ENCODE assay signal across 1 cellular context in the genomic region with DNA sequence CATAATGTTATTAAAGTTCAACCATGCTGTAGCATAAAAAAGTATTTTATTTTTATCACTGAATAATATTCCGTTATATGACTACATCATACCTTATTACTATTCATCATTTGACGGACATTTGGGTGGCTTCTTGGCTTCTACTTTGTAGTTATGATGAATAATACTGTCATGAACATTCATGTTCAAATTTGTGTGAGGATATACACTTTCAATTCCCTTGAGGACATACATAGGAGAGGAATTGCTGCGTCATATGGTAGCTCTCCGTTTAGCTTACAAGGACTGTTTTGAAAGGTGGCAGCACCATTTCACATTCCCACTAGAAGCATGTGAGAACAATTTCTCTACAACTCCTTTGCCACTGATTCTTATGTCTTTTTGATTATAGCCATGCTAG.
TF ChIP-seq lines count a peak whose summit lies in the region.

No MANE protein-coding gene starts in this region.

TF ChIP-seq in K562, 482 proteins besides CTCF, POLR2A, EP300 and RAD21:
- TF ChIP-seq, protein P1, sequence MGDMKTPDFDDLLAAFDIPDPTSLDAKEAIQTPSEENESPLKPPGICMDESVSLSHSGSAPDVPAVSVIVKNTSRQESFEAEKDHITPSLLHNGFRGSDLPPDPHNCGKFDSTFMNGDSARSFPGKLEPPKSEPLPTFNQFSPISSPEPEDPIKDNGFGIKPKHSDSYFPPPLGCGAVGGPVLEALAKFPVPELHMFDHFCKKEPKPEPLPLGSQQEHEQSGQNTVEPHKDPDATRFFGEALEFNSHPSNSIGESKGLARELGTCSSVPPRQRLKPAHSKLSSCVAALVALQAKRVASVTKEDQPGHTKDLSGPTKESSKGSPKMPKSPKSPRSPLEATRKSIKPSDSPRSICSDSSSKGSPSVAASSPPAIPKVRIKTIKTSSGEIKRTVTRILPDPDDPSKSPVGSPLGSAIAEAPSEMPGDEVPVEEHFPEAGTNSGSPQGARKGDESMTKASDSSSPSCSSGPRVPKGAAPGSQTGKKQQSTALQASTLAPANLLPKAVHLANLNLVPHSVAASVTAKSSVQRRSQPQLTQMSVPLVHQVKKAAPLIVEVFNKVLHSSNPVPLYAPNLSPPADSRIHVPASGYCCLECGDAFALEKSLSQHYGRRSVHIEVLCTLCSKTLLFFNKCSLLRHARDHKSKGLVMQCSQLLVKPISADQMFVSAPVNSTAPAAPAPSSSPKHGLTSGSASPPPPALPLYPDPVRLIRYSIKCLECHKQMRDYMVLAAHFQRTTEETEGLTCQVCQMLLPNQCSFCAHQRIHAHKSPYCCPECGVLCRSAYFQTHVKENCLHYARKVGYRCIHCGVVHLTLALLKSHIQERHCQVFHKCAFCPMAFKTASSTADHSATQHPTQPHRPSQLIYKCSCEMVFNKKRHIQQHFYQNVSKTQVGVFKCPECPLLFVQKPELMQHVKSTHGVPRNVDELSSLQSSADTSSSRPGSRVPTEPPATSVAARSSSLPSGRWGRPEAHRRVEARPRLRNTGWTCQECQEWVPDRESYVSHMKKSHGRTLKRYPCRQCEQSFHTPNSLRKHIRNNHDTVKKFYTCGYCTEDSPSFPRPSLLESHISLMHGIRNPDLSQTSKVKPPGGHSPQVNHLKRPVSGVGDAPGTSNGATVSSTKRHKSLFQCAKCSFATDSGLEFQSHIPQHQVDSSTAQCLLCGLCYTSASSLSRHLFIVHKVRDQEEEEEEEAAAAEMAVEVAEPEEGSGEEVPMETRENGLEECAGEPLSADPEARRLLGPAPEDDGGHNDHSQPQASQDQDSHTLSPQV (IDR thresholded peaks at IDR 0.05): no peak
- TF ChIP-seq THRAP3 (IDR thresholded peaks at IDR 0.05; ENCODE audit: borderline replicate concordance) (no peak), MCM2 (IDR thresholded peaks at IDR 0.05; ENCODE audit: low read depth) (no peak), NFE2L1 (tag; IDR thresholded peaks at IDR 0.05; ENCODE audit: borderline replicate concordance, low read depth) (peak; percentile 27; the same call in 1 of the 2 replicates), RBM34 (IDR thresholded peaks at IDR 0.05; ENCODE audit: borderline replicate concordance, insufficient read depth, low read length) (no peak), SAP30 (IDR thresholded peaks at IDR 0.05; ENCODE audit: borderline replicate concordance, insufficient read depth, low read depth, low read length, poor library complexity, severe bottlenecking) (no peak), SMARCB1 (IDR thresholded peaks at IDR 0.05; ENCODE audit: insufficient read length, low read depth) (no peak), MXI1 (IDR thresholded peaks at IDR 0.05; ENCODE audit: low read depth, low read length) (no peak), SMC3 (conservative IDR thresholded peaks at IDR 0.05; ENCODE audit: insufficient read depth, low read depth, low read length) (no peak), ZNF436 (CRISPR knock-in tag; IDR thresholded peaks at IDR 0.05) (no peak), DNMT1 (IDR thresholded peaks at IDR 0.05) (no peak), ZNF146 (CRISPR knock-in tag; IDR thresholded peaks at IDR 0.05; ENCODE audit: unreplicated experiment) (no peak), ZNF263 (CRISPR knock-in tag; IDR thresholded peaks at IDR 0.05; ENCODE audit: borderline replicate concordance) (no peak), ELF1 (tag; IDR thresholded peaks at IDR 0.05) (no peak), DDX20 (tag; IDR thresholded peaks at IDR 0.05; ENCODE audit: low read depth) (no peak), KLF16 (IDR thresholded peaks at IDR 0.05) (no peak), KDM5B (IDR thresholded peaks at IDR 0.05; ENCODE audit: insufficient replicate concordance, low read depth, low read length) (no peak), ZNF584 (CRISPR knock-in tag; IDR thresholded peaks at IDR 0.05; ENCODE audit: low read depth) (no peak), NFE2 (IDR thresholded peaks at IDR 0.05; ENCODE audit: low read depth) (0 out of 2 replicates have a peak, but pooled peaks have one; percentile 7), ZNF41 (CRISPR knock-in tag; conservative IDR thresholded peaks at IDR 0.05) (no peak), ATF1 (CRISPR knock-in tag; IDR thresholded peaks at IDR 0.05) (peak; percentile 14; the same call in 1 of the 2 replicates), ATF1 (tag; IDR thresholded peaks at IDR 0.05) (no peak)
- TF ChIP-seq, protein P2, sequence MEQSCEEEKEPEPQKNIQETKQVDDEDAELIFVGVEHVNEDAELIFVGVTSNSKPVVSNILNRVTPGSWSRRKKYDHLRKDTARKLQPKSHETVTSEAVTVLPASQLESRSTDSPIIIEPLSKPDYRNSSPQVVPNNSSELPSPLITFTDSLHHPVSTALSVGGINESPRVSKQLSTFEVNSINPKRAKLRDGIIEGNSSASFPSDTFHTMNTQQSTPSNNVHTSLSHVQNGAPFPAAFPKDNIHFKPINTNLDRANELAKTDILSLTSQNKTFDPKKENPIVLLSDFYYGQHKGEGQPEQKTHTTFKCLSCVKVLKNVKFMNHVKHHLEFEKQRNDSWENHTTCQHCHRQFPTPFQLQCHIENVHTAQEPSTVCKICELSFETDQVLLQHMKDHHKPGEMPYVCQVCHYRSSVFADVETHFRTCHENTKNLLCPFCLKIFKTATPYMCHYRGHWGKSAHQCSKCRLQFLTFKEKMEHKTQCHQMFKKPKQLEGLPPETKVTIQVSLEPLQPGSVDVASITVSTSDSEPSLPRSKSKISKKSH (CRISPR knock-in tag; IDR thresholded peaks at IDR 0.05): no peak
- TF ChIP-seq, protein P3, sequence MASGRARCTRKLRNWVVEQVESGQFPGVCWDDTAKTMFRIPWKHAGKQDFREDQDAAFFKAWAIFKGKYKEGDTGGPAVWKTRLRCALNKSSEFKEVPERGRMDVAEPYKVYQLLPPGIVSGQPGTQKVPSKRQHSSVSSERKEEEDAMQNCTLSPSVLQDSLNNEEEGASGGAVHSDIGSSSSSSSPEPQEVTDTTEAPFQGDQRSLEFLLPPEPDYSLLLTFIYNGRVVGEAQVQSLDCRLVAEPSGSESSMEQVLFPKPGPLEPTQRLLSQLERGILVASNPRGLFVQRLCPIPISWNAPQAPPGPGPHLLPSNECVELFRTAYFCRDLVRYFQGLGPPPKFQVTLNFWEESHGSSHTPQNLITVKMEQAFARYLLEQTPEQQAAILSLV (tag; IDR thresholded peaks at IDR 0.05): no peak
- TF ChIP-seq, protein P4, sequence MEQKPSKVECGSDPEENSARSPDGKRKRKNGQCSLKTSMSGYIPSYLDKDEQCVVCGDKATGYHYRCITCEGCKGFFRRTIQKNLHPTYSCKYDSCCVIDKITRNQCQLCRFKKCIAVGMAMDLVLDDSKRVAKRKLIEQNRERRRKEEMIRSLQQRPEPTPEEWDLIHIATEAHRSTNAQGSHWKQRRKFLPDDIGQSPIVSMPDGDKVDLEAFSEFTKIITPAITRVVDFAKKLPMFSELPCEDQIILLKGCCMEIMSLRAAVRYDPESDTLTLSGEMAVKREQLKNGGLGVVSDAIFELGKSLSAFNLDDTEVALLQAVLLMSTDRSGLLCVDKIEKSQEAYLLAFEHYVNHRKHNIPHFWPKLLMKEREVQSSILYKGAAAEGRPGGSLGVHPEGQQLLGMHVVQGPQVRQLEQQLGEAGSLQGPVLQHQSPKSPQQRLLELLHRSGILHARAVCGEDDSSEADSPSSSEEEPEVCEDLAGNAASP (IDR thresholded peaks at IDR 0.05): no peak
- TF ChIP-seq, protein P5, sequence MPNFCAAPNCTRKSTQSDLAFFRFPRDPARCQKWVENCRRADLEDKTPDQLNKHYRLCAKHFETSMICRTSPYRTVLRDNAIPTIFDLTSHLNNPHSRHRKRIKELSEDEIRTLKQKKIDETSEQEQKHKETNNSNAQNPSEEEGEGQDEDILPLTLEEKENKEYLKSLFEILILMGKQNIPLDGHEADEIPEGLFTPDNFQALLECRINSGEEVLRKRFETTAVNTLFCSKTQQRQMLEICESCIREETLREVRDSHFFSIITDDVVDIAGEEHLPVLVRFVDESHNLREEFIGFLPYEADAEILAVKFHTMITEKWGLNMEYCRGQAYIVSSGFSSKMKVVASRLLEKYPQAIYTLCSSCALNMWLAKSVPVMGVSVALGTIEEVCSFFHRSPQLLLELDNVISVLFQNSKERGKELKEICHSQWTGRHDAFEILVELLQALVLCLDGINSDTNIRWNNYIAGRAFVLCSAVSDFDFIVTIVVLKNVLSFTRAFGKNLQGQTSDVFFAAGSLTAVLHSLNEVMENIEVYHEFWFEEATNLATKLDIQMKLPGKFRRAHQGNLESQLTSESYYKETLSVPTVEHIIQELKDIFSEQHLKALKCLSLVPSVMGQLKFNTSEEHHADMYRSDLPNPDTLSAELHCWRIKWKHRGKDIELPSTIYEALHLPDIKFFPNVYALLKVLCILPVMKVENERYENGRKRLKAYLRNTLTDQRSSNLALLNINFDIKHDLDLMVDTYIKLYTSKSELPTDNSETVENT (CRISPR knock-in tag; IDR thresholded peaks at IDR 0.05): no peak
- TF ChIP-seq, protein P6, sequence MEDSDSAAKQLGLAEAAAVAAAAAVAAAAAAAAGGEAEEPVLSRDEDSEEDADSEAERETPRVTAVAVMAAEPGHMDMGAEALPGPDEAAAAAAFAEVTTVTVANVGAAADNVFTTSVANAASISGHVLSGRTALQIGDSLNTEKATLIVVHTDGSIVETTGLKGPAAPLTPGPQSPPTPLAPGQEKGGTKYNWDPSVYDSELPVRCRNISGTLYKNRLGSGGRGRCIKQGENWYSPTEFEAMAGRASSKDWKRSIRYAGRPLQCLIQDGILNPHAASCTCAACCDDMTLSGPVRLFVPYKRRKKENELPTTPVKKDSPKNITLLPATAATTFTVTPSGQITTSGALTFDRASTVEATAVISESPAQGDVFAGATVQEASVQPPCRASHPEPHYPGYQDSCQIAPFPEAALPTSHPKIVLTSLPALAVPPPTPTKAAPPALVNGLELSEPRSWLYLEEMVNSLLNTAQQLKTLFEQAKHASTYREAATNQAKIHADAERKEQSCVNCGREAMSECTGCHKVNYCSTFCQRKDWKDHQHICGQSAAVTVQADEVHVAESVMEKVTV (CRISPR knock-in tag; IDR thresholded peaks at IDR 0.05): no peak
